ENCODE assay signal across 11 cellular contexts in the genomic region with DNA sequence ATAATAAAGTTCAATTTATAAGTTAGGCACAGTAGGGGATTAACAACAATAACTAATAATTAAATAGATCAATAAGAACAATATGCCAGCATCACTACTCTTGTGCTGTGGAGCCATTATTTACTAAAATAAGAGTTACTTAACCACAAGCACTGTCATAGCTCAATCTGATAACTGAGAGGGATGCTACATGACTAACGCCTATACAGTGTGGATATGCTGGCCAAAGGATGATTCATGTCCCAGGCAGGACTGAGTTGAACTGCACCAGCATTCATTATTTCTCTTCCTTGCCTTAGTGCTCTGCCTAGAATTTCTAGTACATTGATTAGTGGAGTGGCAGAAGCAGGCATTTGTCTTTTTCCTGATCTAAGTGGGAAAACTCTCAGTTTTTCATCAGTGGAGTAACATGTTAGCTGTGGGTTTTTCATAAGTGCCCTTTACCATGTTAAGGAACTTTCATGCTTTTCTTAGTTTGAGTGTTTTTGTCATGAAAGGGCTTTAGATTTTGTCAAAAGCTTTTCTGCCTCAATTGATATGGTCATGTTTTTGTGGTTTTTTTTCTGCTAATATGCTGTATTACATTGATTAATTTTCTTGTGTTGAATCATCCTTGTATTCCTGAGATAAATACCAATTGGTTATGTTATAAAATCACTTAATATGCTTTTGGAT. TPM values are rescaled to one million over a fixed set of nuclear protein-coding genes. Genes with fewer than 3 reads are reported as not detected.
DNase-seq lines count a peak whose midpoint lies in the region; ATAC-seq and TF ChIP-seq lines count a peak whose summit lies in the region.
"Had no signal": no experiment of that assay in that cellular context is flagged by ENCODE, and none has a peak within 500 bp of the region (broad histone marks: within the 10 kb centered on the region; RNA-seq: fewer than 3 reads in every experiment).

No MANE protein-coding gene starts in this region.

- no peak overlapping the region for H3K4me3 ChIP-seq in fibroblast of the aortic adventitia (ENCODE audit: low read depth, low read length)
- H3K4me3 ChIP-seq: ascending aorta had no signal

- TF ChIP-seq CTCF in fibroblast of the aortic adventitia (IDR thresholded peaks at IDR 0.05; ENCODE audit: insufficient read depth, low read length): no peak

- DNase-seq in stimulated activated CD4-positive, alpha-beta T cell treated with anti-CD3 and anti-CD28 coated beads, Interleukin-1b, Interleukin-23, amount 100 ng/mL, for 48 hours: peak; percentile 5
- DNase-seq in stimulated activated CD4-positive, alpha-beta T cell treated with anti-CD3 and anti-CD28 coated beads, Interleukin-4, amount 100 ng/mL, for 1 hour: no peak
- DNase-seq in T1000 (lab: John Stamatoyannopoulos, UW) (peak; percentile 7), fibroblast of the aortic adventitia (ENCODE audit: low read depth) (peak; percentile 90), retina (no peak), NCI-H2029 treated with DMSO at 0.1 percent for 48 hours (lab: John Stamatoyannopoulos, UW) (no peak), AML-193 (lab: John Stamatoyannopoulos, UW) (no peak)
- DNase-seq: activated B cell treated with CpG ODN at 0.5 μM for 24 hours, hippocampal formation had no signal

- ATAC-seq in HG03354 (IDR thresholded peaks at IDR 0.05; ENCODE audit: poor library complexity, severe bottlenecking, unreplicated experiment): no peak

RNA-seq across cellular contexts. Expression of gene KIAA1328, which starts 21.7 kb away (rescaled TPM):
- total RNA-seq in fibroblast of the aortic adventitia (ENCODE audit: low replicate concordance): 9.6 and 13.6 TPM in 2 replicates

RNA-seq across cellular contexts. Expression of gene TPGS2, which starts 21.9 kb away (rescaled TPM):
- total RNA-seq in fibroblast of the aortic adventitia (ENCODE audit: low replicate concordance): 62.8 and 115 TPM in 2 replicates

Comparison
In these comparisons a context has a peak if more than half of its experiments do, and no peak if none do; other contexts are left out.
1. DNase-seq: peak in stimulated activated CD4-positive, alpha-beta T cell treated with anti-CD3 and anti-CD28 coated beads, Interleukin-1b, Interleukin-23, amount 100 ng/mL, for 48 hours (single experiment), T1000 (single experiment) and fibroblast of the aortic adventitia (single experiment); none in stimulated activated CD4-positive, alpha-beta T cell treated with anti-CD3 and anti-CD28 coated beads, Interleukin-4, amount 100 ng/mL, for 1 hour (single experiment), retina (single experiment), NCI-H2029 treated with DMSO at 0.1 percent for 48 hours (single experiment) and AML-193 (0 of 2).